ENCODE assay signal across 23 cellular contexts in genomic region chr1:179824265-179824664, GRCh38. TPM values are rescaled to one million over a fixed set of nuclear protein-coding genes. Genes with fewer than 3 reads are reported as not detected.
DNase-seq lines count a peak whose midpoint lies in the region; ATAC-seq and TF ChIP-seq lines count a peak whose summit lies in the region.
"Had no signal": no experiment of that assay in that cellular context is flagged by ENCODE, and none has a peak within 500 bp of the region (broad histone marks: within the 10 kb centered on the region; RNA-seq: fewer than 3 reads in every experiment).

No MANE protein-coding gene starts in this region.

- no peak overlapping the region for H3K4me3 ChIP-seq in psoas muscle
- H3K4me3 ChIP-seq: ovary, PC-9, transverse colon had no signal

- 88 to 95% (median 94%) methylated on average over 6 of the region's 6 CpGs for WGBS in psoas muscle, 3 donors

- no peaks in the 10 kb centered on the region for H3K36me3 ChIP-seq in psoas muscle (ENCODE audit: insufficient read depth in 1 of 2, low read depth in 1 of 2)
- H3K36me3 ChIP-seq: ovary, transverse colon had no signal

- peak in 3 of 4 donors; percentile 21 to 64 (median 31) for ATAC-seq in psoas muscle
- no peak for ATAC-seq in GM21723 (IDR thresholded peaks at IDR 0.05; ENCODE audit: unreplicated experiment)
- ATAC-seq in GM21825 (IDR thresholded peaks at IDR 0.05; ENCODE audit: unreplicated experiment) = no peak
- ATAC-seq: stimulated activated memory B cell treated with anti-CD40 and anti-IgM and Interleukin-4, amounts not matched to agents 10 μg/mL and 1 μg/mL and 100 μg/mL, for 72 hours had no signal

- intact Hi-C loops in psoas muscle (cut with DNase I) = no loop called here

- TF ChIP-seq CTCF in psoas muscle (IDR thresholded peaks at IDR 0.05) = no peak

- H3K9me3 ChIP-seq in psoas muscle = no peaks in the 10 kb centered on the region
- H3K9me3 ChIP-seq: ovary, transverse colon had no signal

- no peak overlapping the region for H3K27ac ChIP-seq in psoas muscle
- H3K27ac ChIP-seq: C4-2B, ovary, PC-9, transverse colon had no signal

- H3K4me1 ChIP-seq in psoas muscle = no peaks in the 10 kb centered on the region
- H3K4me1 ChIP-seq: transverse colon had no signal

- H3K27me3 ChIP-seq in psoas muscle (ENCODE audit: insufficient read depth in 3 of 3, low read length in 2 of 3) = no peaks in the 10 kb centered on the region
- H3K27me3 ChIP-seq: ovary, transverse colon had no signal

- DNase-seq in NCI-H2107 treated with DMSO at 0.1 percent for 48 hours (lab: John Stamatoyannopoulos, UW; ENCODE audit: unreplicated experiment) (peak; percentile 31), NCI-H2107 (lab: John Stamatoyannopoulos, UW) (no peak), MV-4-11 (lab: John Stamatoyannopoulos, UW) (peak; percentile 75), psoas muscle (peak in 1 of 2 donors; percentile 70)
- peak; percentile 37 for DNase-seq in activated CD8-positive, alpha-beta memory T cell treated with anti-CD3 and anti-CD28 coated beads, Interleukin-2, amount 50 U/mL, for 48 hours
- DNase-seq in activated CD4-positive, alpha-beta T cell treated with anti-CD3 and anti-CD28 coated beads for 4 hours = no peak
- DNase-seq: activated gamma-delta T cell treated with Interleukin-2 at 50 U/mL for 16 hours, anterior cingulate cortex, DMS79 treated with DMSO at 0.1 percent for 48 hours, foreskin melanocyte, HFFc6, left cardiac atrium, NCI-H1105, NCI-H446, ovary, PC-9, small intestine, SW 1271, transverse colon had no signal

RNA-seq across cellular contexts. Expression of gene TOR1AIP2, which starts 53.3 kb away (rescaled TPM):
- 10 to 100 TPM; 56.4 to 98.3 (median 67.5) TPM for total RNA-seq in psoas muscle
- 10 to 100 TPM; 10.9 to 57.2 (median 27.3) TPM for polyA plus RNA-seq in psoas muscle

RNA-seq across cellular contexts. Expression of gene TOR1AIP1, which starts 57.8 kb away (rescaled TPM):
- total RNA-seq in psoas muscle = 10 to 100 TPM; 35.1 to 59.6 (median 53.3) TPM
- 10 to 100 TPM; 15.5 to 33.4 (median 30.8) TPM for polyA plus RNA-seq in psoas muscle

Comparison
In these comparisons a context has a peak if more than half of its experiments do, and no peak if none do; other contexts are left out.
1. DNase-seq: peak in NCI-H2107 treated with DMSO at 0.1 percent for 48 hours (single experiment), MV-4-11 (single experiment) and activated CD8-positive, alpha-beta memory T cell treated with anti-CD3 and anti-CD28 coated beads, Interleukin-2, amount 50 U/mL, for 48 hours (single experiment); none in NCI-H2107 (single experiment) and activated CD4-positive, alpha-beta T cell treated with anti-CD3 and anti-CD28 coated beads for 4 hours (0 of 2).
2. ATAC-seq: peak in psoas muscle (3 of 4); none in GM21723 (single experiment) and GM21825 (single experiment).